ENCODE assay signal across 1 cellular context in genomic region chr17:8420041-8420934, GRCh38.
TF ChIP-seq lines count a peak whose summit lies in the region.

No MANE protein-coding gene starts in this region.

TF ChIP-seq in HepG2, 621 proteins besides CTCF, POLR2A, EP300 and RAD21 (continued from another document and continues in another):
- TF ChIP-seq AHR (CRISPR knock-in tag; IDR thresholded peaks at IDR 0.05) (no peak), NFE2 (CRISPR knock-in tag; IDR thresholded peaks at IDR 0.05) (no peak), TAF15 (IDR thresholded peaks at IDR 0.05; ENCODE audit: low read depth, low read length, poor library complexity, severe bottlenecking) (no peak), EZH2 (conservative IDR thresholded peaks at IDR 0.05; ENCODE audit: low read depth, low read length) (no peak), ARHGAP35 (CRISPR knock-in tag; IDR thresholded peaks at IDR 0.05; ENCODE audit: borderline replicate concordance) (no peak), MXD4 (CRISPR knock-in tag; IDR thresholded peaks at IDR 0.05) (peak; percentile 45; the same call in 1 of the 2 replicates), TARDBP (CRISPR knock-in tag; IDR thresholded peaks at IDR 0.05) (peak; percentile 94), SRSF1 (optimal IDR thresholded peaks at IDR 0.05; ENCODE audit: low read depth, low read length) (no peak), SMARCE1 (IDR thresholded peaks at IDR 0.05; ENCODE audit: borderline replicate concordance) (no peak), SP140L (CRISPR knock-in tag; IDR thresholded peaks at IDR 0.05; ENCODE audit: borderline replicate concordance) (peak; percentile 83; the same call in 1 of the 2 replicates), ATF6 (CRISPR knock-in tag; conservative IDR thresholded peaks at IDR 0.05) (0 out of 2 replicates have a peak, but pooled peaks have one; percentile 50), ZNF792 (CRISPR knock-in tag; IDR thresholded peaks at IDR 0.05) (peak; percentile 99), ZNF326 (CRISPR knock-in tag; IDR thresholded peaks at IDR 0.05; ENCODE audit: borderline replicate concordance) (no peak), NFRKB (IDR thresholded peaks at IDR 0.05) (no peak), ZSCAN20 (CRISPR knock-in tag; IDR thresholded peaks at IDR 0.05; ENCODE audit: borderline replicate concordance) (no peak), DR1 (CRISPR knock-in tag; IDR thresholded peaks at IDR 0.05) (no peak), HNRNPLL (IDR thresholded peaks at IDR 0.05; ENCODE audit: low read depth, low read length, poor library complexity, severe bottlenecking) (no peak), MTF2 (CRISPR knock-in tag; IDR thresholded peaks at IDR 0.05; ENCODE audit: borderline replicate concordance) (no peak), ZNF816 (CRISPR knock-in tag; IDR thresholded peaks at IDR 0.05; ENCODE audit: borderline replicate concordance) (no peak; the same call in 1 of the 2 replicates), ZNF670 (CRISPR knock-in tag; IDR thresholded peaks at IDR 0.05; ENCODE audit: borderline replicate concordance) (peak; percentile 89), KLF16 (CRISPR knock-in tag; IDR thresholded peaks at IDR 0.05) (peak in 1 of 2 experiments; percentile 95; a peak in 2 of 4 replicates), ZNF775 (CRISPR knock-in tag; IDR thresholded peaks at IDR 0.05; ENCODE audit: borderline replicate concordance) (no peak), ZZZ3 (CRISPR knock-in tag; IDR thresholded peaks at IDR 0.05; ENCODE audit: borderline replicate concordance) (no peak), ZNF75D (CRISPR knock-in tag; IDR thresholded peaks at IDR 0.05; ENCODE audit: borderline replicate concordance) (no peak), TEF (CRISPR knock-in tag; IDR thresholded peaks at IDR 0.05) (peak; percentile 97), PHB2 (IDR thresholded peaks at IDR 0.05; ENCODE audit: partially characterized antibody) (no peak), SIX4 (CRISPR knock-in tag; IDR thresholded peaks at IDR 0.05) (peak; percentile 75), ZNF234 (CRISPR knock-in tag; conservative IDR thresholded peaks at IDR 0.05) (no peak), ZNF317 (CRISPR knock-in tag; IDR thresholded peaks at IDR 0.05) (peak; percentile 95), FOXP4 (CRISPR knock-in tag; IDR thresholded peaks at IDR 0.05) (peak; percentile 97), ZNF782 (CRISPR knock-in tag; IDR thresholded peaks at IDR 0.05; ENCODE audit: borderline replicate concordance) (no peak), KLF12 (CRISPR knock-in tag; IDR thresholded peaks at IDR 0.05; ENCODE audit: borderline replicate concordance) (no peak; the same call in 1 of the 2 replicates), NCOA2 (CRISPR knock-in tag; IDR thresholded peaks at IDR 0.05) (peak; percentile 96), ZNF224 (CRISPR knock-in tag; IDR thresholded peaks at IDR 0.05) (no peak), ZNF740 (CRISPR knock-in tag; IDR thresholded peaks at IDR 0.05) (no peak), ZNF598 (CRISPR knock-in tag; IDR thresholded peaks at IDR 0.05; ENCODE audit: borderline replicate concordance) (no peak), SALL1 (CRISPR knock-in tag; IDR thresholded peaks at IDR 0.05) (peak; percentile 96), ZBTB21 (CRISPR knock-in tag; IDR thresholded peaks at IDR 0.05) (peak; percentile 57; the same call in 1 of the 2 replicates), BCLAF1 (IDR thresholded peaks at IDR 0.05) (no peak), TRAFD1 (CRISPR knock-in tag; IDR thresholded peaks at IDR 0.05; ENCODE audit: borderline replicate concordance) (no peak), MTERF4 (CRISPR knock-in tag; IDR thresholded peaks at IDR 0.05) (0 out of 2 replicates have a peak, but pooled peaks have one; percentile 49), ZIK1 (CRISPR knock-in tag; IDR thresholded peaks at IDR 0.05; ENCODE audit: borderline replicate concordance, low read depth) (no peak), ZNF552 (CRISPR knock-in tag; IDR thresholded peaks at IDR 0.05; ENCODE audit: borderline replicate concordance) (no peak), PAWR (CRISPR knock-in tag; IDR thresholded peaks at IDR 0.05; ENCODE audit: borderline replicate concordance) (no peak), ZNF672 (CRISPR knock-in tag; IDR thresholded peaks at IDR 0.05) (0 out of 2 replicates have a peak, but pooled peaks have one; percentile 47), ZNF710 (CRISPR knock-in tag; IDR thresholded peaks at IDR 0.05; ENCODE audit: borderline replicate concordance) (peak; percentile 64; the same call in 1 of the 2 replicates), PBX3 (CRISPR knock-in tag; IDR thresholded peaks at IDR 0.05; ENCODE audit: borderline replicate concordance) (no peak), ZNF841 (CRISPR knock-in tag; IDR thresholded peaks at IDR 0.05; ENCODE audit: borderline replicate concordance) (0 out of 2 replicates have a peak, but pooled peaks have one; percentile 56), RNF219 (CRISPR knock-in tag; IDR thresholded peaks at IDR 0.05) (no peak), ZNF674 (CRISPR knock-in tag; IDR thresholded peaks at IDR 0.05; ENCODE audit: low read depth) (no peak), FIP1L1 (IDR thresholded peaks at IDR 0.05; ENCODE audit: borderline replicate concordance, insufficient read depth, low read depth, low read length) (no peak)
